ENCODE assay signal across 11 cellular contexts in the genomic region with DNA sequence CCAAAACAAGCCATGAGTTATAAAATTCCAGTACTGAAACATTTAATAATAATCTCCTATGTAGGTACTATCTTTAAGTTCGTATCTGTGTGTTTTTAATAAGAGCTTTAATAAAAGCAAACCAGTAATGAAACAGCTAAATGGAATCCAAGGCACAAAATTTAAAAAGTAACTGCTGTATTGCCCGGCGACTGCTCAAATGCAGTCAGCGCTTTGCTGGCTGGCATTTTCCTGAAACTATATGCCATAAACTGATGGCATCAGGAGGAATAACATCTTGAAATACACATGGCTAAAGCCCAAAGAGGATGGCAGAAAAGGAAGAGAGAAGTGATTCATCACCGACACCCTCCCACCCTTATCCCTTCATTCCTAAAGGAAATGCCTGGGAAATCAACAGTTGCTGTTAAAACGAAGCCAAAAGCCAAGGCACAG.
DNase-seq lines count a peak whose midpoint lies in the region; ATAC-seq and TF ChIP-seq lines count a peak whose summit lies in the region.
"Had no signal": no experiment of that assay in that cellular context is flagged by ENCODE, and none has a peak within 500 bp of the region (broad histone marks: within the 10 kb centered on the region; RNA-seq: fewer than 3 reads in every experiment).

No MANE protein-coding gene starts in this region.

- no peaks in the 10 kb centered on the region for H3K4me1 ChIP-seq in gastrocnemius medialis

- H3K9ac ChIP-seq in SK-N-MC (ENCODE audit: insufficient read length), result no peak overlapping the region

- intact Hi-C loops in gastrocnemius medialis (cut with DNase I; ENCODE audit: low total_unique reads), result no loop called here

- peaks cover 0 to 3% (median 0%) of the 10 kb centered on the region in 3 donors for H3K27me3 ChIP-seq in gastrocnemius medialis

- 0 out of 2 replicates have a peak overlapping the region, but pooled peaks have one; percentile 42 for H3K27ac ChIP-seq in SK-N-MC
- H3K27ac ChIP-seq in gastrocnemius medialis, result peak overlapping the region in 3 of 4 donors; percentile 35 to 57 (median 51)

- H3K4me3 ChIP-seq in SK-N-MC, result no peak overlapping the region
- no peak overlapping the region for H3K4me3 ChIP-seq in gastrocnemius medialis

- in situ Hi-C loops in gastrocnemius medialis (cut with MboI; ENCODE audit: low sequenced_read_pairs in 4 of 4) (no loop called here), G401 (cut with HindIII; ENCODE audit: low sequenced_read_pairs) (no loop called here)

- no peak for TF ChIP-seq POLR2A in gastrocnemius medialis (IDR thresholded peaks at IDR 0.05)

- no peak for ATAC-seq in gastrocnemius medialis
- ATAC-seq in GM18519 (IDR thresholded peaks at IDR 0.05; ENCODE audit: low FRiP score, unreplicated experiment), result no peak

- no peak for TF ChIP-seq CTCF in gastrocnemius medialis (IDR thresholded peaks at IDR 0.05 in 4 of 5, conservative IDR thresholded peaks at IDR 0.05 in 1 of 5)

- H3K9me3 ChIP-seq in SK-N-MC (ENCODE audit: low read depth, low read length) (no peaks in the 10 kb centered on the region), gastrocnemius medialis (no peaks in the 10 kb centered on the region)

- peak; percentile 75 for DNase-seq in EH (ENCODE audit: low read depth)
- no peak for DNase-seq in SK-N-MC (ENCODE audit: low read depth, low spot score)
- peak; percentile 62 for DNase-seq in fibroblast of peridontal ligament (ENCODE audit: extremely low read depth)
- no peak for DNase-seq in gastrocnemius medialis
- no peak for DNase-seq in G401 (ENCODE audit: low spot score)
- DNase-seq in cerebellum (ENCODE audit: low spot score), result no peak
- DNase-seq in hypothalamus (lab: John Stamatoyannopoulos, UW), result no peak
- DNase-seq: cerebellar nuclear complex, NCI-H146, SHP77 had no signal

- H3K36me3 ChIP-seq in SK-N-MC (ENCODE audit: insufficient read depth, low read length) (no peaks in the 10 kb centered on the region), gastrocnemius medialis (no peaks in the 10 kb centered on the region)

Comparison
In these comparisons a context has a peak if more than half of its experiments do, and no peak if none do; other contexts are left out.
1. DNase-seq: peak in EH (single experiment) and fibroblast of peridontal ligament (single experiment); none in SK-N-MC (single experiment), gastrocnemius medialis (0 of 2), G401 (single experiment), cerebellum (single experiment) and hypothalamus (0 of 51).